1 cellular context compared by ENCODE assay signal in the genomic region with DNA sequence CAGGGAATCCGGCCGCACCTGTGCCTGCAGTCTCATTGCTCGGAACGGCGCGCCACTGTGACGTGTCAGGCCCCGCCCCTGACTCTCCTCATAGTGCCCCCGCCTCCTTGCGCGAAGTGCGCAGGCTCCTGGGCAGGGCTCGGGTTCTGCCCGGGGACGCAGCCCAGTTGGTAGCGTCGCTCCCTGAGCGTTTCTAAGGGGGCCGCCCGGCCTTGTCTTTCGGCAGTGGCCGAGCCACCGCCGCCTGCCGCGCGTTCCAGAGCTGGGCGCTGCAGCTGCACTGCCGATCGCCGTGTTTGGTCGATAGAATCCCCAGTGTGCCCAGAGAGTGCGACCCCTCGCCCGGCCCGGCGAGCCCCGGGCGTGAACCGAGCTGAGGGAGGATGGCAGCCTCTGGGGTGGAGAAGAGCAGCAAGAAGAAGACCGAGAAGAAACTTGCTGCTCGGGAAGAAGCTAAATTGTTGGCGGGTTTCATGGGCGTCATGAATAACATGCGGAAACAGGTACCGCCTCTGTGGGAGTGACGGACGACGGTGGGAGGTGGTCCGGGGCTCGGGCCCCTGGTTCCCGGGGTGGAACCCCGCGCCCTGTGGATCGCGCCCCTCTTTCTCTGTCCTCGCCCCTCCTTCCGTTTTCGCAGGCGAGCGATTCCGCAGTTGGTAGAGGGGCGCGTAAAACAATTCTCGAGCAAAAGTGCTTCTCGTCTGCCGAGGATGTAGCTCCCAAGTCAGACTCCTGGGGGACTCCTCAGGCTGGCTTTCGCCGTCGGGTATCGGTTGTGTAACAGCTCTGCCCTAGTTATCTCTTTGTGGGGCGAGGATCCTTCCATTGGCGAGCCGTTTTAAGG.
TF ChIP-seq lines count a peak whose summit lies in the region.

A gene with protein sequence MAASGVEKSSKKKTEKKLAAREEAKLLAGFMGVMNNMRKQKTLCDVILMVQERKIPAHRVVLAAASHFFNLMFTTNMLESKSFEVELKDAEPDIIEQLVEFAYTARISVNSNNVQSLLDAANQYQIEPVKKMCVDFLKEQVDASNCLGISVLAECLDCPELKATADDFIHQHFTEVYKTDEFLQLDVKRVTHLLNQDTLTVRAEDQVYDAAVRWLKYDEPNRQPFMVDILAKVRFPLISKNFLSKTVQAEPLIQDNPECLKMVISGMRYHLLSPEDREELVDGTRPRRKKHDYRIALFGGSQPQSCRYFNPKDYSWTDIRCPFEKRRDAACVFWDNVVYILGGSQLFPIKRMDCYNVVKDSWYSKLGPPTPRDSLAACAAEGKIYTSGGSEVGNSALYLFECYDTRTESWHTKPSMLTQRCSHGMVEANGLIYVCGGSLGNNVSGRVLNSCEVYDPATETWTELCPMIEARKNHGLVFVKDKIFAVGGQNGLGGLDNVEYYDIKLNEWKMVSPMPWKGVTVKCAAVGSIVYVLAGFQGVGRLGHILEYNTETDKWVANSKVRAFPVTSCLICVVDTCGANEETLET (plus strand): TSS at position 142 of the 847 bp plus-strand sequence. CDS start 242 bp downstream, at position 384.

TF ChIP-seq in HepG2, 621 proteins besides CTCF, POLR2A, EP300 and RAD21 (continued from another document and continues in another):
- TF ChIP-seq, protein P1, sequence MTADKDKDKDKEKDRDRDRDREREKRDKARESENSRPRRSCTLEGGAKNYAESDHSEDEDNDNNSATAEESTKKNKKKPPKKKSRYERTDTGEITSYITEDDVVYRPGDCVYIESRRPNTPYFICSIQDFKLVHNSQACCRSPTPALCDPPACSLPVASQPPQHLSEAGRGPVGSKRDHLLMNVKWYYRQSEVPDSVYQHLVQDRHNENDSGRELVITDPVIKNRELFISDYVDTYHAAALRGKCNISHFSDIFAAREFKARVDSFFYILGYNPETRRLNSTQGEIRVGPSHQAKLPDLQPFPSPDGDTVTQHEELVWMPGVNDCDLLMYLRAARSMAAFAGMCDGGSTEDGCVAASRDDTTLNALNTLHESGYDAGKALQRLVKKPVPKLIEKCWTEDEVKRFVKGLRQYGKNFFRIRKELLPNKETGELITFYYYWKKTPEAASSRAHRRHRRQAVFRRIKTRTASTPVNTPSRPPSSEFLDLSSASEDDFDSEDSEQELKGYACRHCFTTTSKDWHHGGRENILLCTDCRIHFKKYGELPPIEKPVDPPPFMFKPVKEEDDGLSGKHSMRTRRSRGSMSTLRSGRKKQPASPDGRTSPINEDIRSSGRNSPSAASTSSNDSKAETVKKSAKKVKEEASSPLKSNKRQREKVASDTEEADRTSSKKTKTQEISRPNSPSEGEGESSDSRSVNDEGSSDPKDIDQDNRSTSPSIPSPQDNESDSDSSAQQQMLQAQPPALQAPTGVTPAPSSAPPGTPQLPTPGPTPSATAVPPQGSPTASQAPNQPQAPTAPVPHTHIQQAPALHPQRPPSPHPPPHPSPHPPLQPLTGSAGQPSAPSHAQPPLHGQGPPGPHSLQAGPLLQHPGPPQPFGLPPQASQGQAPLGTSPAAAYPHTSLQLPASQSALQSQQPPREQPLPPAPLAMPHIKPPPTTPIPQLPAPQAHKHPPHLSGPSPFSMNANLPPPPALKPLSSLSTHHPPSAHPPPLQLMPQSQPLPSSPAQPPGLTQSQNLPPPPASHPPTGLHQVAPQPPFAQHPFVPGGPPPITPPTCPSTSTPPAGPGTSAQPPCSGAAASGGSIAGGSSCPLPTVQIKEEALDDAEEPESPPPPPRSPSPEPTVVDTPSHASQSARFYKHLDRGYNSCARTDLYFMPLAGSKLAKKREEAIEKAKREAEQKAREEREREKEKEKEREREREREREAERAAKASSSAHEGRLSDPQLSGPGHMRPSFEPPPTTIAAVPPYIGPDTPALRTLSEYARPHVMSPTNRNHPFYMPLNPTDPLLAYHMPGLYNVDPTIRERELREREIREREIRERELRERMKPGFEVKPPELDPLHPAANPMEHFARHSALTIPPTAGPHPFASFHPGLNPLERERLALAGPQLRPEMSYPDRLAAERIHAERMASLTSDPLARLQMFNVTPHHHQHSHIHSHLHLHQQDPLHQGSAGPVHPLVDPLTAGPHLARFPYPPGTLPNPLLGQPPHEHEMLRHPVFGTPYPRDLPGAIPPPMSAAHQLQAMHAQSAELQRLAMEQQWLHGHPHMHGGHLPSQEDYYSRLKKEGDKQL (CRISPR knock-in tag; IDR thresholded peaks at IDR 0.05; ENCODE audit: low read depth), result no peak
- no peak for TF ChIP-seq RBM22 (optimal IDR thresholded peaks at IDR 0.05; ENCODE audit: low read length)
- TF ChIP-seq ATAD3A (CRISPR knock-in tag; IDR thresholded peaks at IDR 0.05), result no peak
- no peak for TF ChIP-seq ZNF3 (CRISPR knock-in tag; IDR thresholded peaks at IDR 0.05)
- TF ChIP-seq ZNF501 (CRISPR knock-in tag; IDR thresholded peaks at IDR 0.05), result peak; percentile 84; the same call in 1 of the 2 replicates
- TF ChIP-seq ZNF83 (CRISPR knock-in tag; IDR thresholded peaks at IDR 0.05; ENCODE audit: borderline replicate concordance), result no peak
- TF ChIP-seq ZNF619 (CRISPR knock-in tag; IDR thresholded peaks at IDR 0.05), result peak; percentile 84; the same call in 1 of the 2 replicates
- TF ChIP-seq ZNF614 (CRISPR knock-in tag; IDR thresholded peaks at IDR 0.05; ENCODE audit: borderline replicate concordance), result no peak; the same call in 1 of the 2 replicates
- TF ChIP-seq GABPB1 (CRISPR knock-in tag; IDR thresholded peaks at IDR 0.05), result peak; percentile 78
- TF ChIP-seq, protein P2, sequence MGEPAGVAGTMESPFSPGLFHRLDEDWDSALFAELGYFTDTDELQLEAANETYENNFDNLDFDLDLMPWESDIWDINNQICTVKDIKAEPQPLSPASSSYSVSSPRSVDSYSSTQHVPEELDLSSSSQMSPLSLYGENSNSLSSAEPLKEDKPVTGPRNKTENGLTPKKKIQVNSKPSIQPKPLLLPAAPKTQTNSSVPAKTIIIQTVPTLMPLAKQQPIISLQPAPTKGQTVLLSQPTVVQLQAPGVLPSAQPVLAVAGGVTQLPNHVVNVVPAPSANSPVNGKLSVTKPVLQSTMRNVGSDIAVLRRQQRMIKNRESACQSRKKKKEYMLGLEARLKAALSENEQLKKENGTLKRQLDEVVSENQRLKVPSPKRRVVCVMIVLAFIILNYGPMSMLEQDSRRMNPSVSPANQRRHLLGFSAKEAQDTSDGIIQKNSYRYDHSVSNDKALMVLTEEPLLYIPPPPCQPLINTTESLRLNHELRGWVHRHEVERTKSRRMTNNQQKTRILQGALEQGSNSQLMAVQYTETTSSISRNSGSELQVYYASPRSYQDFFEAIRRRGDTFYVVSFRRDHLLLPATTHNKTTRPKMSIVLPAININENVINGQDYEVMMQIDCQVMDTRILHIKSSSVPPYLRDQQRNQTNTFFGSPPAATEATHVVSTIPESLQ (CRISPR knock-in tag; conservative IDR thresholded peaks at IDR 0.05), result no peak
- TF ChIP-seq BHLHE40 (IDR thresholded peaks at IDR 0.05; ENCODE audit: low read length), result 0 out of 2 replicates have a peak, but pooled peaks have one; percentile 9
- no peak for TF ChIP-seq ZC3H4 (CRISPR knock-in tag; IDR thresholded peaks at IDR 0.05; ENCODE audit: borderline replicate concordance)
- 0 out of 2 replicates have a peak, but pooled peaks have one; percentile 37 for TF ChIP-seq ZNF136 (CRISPR knock-in tag; IDR thresholded peaks at IDR 0.05; ENCODE audit: low read depth)
- TF ChIP-seq, protein P3, sequence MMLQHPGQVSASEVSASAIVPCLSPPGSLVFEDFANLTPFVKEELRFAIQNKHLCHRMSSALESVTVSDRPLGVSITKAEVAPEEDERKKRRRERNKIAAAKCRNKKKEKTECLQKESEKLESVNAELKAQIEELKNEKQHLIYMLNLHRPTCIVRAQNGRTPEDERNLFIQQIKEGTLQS (CRISPR knock-in tag; IDR thresholded peaks at IDR 0.05), result no peak
- TF ChIP-seq FOXP1 (IDR thresholded peaks at IDR 0.05), result no peak
- TF ChIP-seq FOXP1 (CRISPR knock-in tag; IDR thresholded peaks at IDR 0.05), result no peak
- TF ChIP-seq MXD4 (CRISPR knock-in tag; IDR thresholded peaks at IDR 0.05), result peak; percentile 76
- TF ChIP-seq ZNF484 (CRISPR knock-in tag; IDR thresholded peaks at IDR 0.05; ENCODE audit: borderline replicate concordance, low read depth), result no peak
- TF ChIP-seq GPN1 (CRISPR knock-in tag; IDR thresholded peaks at IDR 0.05; ENCODE audit: borderline replicate concordance), result no peak
- TF ChIP-seq, protein P4, sequence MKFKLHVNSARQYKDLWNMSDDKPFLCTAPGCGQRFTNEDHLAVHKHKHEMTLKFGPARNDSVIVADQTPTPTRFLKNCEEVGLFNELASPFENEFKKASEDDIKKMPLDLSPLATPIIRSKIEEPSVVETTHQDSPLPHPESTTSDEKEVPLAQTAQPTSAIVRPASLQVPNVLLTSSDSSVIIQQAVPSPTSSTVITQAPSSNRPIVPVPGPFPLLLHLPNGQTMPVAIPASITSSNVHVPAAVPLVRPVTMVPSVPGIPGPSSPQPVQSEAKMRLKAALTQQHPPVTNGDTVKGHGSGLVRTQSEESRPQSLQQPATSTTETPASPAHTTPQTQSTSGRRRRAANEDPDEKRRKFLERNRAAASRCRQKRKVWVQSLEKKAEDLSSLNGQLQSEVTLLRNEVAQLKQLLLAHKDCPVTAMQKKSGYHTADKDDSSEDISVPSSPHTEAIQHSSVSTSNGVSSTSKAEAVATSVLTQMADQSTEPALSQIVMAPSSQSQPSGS (CRISPR knock-in tag; IDR thresholded peaks at IDR 0.05), result peak; percentile 50; the same call in 1 of the 2 replicates
- TF ChIP-seq, protein P5, sequence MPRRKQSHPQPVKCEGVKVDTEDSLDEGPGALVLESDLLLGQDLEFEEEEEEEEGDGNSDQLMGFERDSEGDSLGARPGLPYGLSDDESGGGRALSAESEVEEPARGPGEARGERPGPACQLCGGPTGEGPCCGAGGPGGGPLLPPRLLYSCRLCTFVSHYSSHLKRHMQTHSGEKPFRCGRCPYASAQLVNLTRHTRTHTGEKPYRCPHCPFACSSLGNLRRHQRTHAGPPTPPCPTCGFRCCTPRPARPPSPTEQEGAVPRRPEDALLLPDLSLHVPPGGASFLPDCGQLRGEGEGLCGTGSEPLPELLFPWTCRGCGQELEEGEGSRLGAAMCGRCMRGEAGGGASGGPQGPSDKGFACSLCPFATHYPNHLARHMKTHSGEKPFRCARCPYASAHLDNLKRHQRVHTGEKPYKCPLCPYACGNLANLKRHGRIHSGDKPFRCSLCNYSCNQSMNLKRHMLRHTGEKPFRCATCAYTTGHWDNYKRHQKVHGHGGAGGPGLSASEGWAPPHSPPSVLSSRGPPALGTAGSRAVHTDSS (CRISPR knock-in tag; conservative IDR thresholded peaks at IDR 0.05), result no peak
- no peak for TF ChIP-seq ZNF644 (CRISPR knock-in tag; IDR thresholded peaks at IDR 0.05; ENCODE audit: low read depth)
- peak; percentile 90 for TF ChIP-seq ZMYM4 (CRISPR knock-in tag; IDR thresholded peaks at IDR 0.05)
- TF ChIP-seq RFX5 (IDR thresholded peaks at IDR 0.05; ENCODE audit: low read depth, low read length), result peak; percentile 28; the same call in 1 of the 2 replicates
- 0 out of 2 replicates have a peak, but pooled peaks have one; percentile 50 for TF ChIP-seq ZNF776 (CRISPR knock-in tag; IDR thresholded peaks at IDR 0.05)
- TF ChIP-seq ZNF20 (CRISPR knock-in tag; IDR thresholded peaks at IDR 0.05), result no peak
- TF ChIP-seq MTF1 (CRISPR knock-in tag; IDR thresholded peaks at IDR 0.05), result no peak
- peak; percentile 45; the same call in 1 of the 2 replicates for TF ChIP-seq MED13 (CRISPR knock-in tag; IDR thresholded peaks at IDR 0.05)
- TF ChIP-seq NR2F2 (IDR thresholded peaks at IDR 0.05; ENCODE audit: borderline replicate concordance, low read depth), result no peak
- TF ChIP-seq ZNF766 (CRISPR knock-in tag; IDR thresholded peaks at IDR 0.05; ENCODE audit: borderline replicate concordance), result peak; percentile 28; the same call in 1 of the 2 replicates
- TF ChIP-seq HHEX (CRISPR knock-in tag; IDR thresholded peaks at IDR 0.05), result no peak
- TF ChIP-seq AHR (CRISPR knock-in tag; IDR thresholded peaks at IDR 0.05), result no peak
- TF ChIP-seq CEBPG (CRISPR knock-in tag; IDR thresholded peaks at IDR 0.05), result 0 out of 2 replicates have a peak, but pooled peaks have one; percentile 22
- TF ChIP-seq, protein P6, sequence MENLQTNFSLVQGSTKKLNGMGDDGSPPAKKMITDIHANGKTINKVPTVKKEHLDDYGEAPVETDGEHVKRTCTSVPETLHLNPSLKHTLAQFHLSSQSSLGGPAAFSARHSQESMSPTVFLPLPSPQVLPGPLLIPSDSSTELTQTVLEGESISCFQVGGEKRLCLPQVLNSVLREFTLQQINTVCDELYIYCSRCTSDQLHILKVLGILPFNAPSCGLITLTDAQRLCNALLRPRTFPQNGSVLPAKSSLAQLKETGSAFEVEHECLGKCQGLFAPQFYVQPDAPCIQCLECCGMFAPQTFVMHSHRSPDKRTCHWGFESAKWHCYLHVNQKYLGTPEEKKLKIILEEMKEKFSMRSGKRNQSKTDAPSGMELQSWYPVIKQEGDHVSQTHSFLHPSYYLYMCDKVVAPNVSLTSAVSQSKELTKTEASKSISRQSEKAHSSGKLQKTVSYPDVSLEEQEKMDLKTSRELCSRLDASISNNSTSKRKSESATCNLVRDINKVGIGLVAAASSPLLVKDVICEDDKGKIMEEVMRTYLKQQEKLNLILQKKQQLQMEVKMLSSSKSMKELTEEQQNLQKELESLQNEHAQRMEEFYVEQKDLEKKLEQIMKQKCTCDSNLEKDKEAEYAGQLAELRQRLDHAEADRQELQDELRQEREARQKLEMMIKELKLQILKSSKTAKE (CRISPR knock-in tag; IDR thresholded peaks at IDR 0.05; ENCODE audit: borderline replicate concordance), result no peak
- TF ChIP-seq, protein P7, sequence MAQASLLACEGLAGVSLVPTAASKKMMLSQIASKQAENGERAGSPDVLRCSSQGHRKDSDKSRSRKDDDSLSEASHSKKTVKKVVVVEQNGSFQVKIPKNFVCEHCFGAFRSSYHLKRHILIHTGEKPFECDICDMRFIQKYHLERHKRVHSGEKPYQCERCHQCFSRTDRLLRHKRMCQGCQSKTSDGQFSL (CRISPR knock-in tag; IDR thresholded peaks at IDR 0.05), result peak; percentile 34; the same call in 1 of the 2 replicates
- TF ChIP-seq, protein P8, sequence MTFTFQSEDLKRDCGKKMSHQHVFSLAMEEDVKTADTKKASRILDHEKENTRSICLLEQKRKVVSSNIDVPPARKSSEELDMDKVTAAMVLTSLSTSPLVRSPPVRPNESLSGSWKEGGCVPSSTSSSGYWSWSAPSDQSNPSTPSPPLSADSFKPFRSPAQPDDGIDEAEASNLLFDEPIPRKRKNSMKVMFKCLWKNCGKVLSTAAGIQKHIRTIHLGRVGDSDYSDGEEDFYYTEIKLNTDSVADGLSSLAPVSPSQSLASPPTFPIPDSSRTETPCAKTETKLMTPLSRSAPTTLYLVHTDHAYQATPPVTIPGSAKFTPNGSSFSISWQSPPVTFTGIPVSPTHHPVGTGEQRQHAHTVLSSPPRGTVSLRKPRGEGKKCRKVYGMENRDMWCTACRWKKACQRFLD (CRISPR knock-in tag; IDR thresholded peaks at IDR 0.05; ENCODE audit: borderline replicate concordance), result peak; percentile 70; the same call in 1 of the 2 replicates
- TF ChIP-seq, protein P9, sequence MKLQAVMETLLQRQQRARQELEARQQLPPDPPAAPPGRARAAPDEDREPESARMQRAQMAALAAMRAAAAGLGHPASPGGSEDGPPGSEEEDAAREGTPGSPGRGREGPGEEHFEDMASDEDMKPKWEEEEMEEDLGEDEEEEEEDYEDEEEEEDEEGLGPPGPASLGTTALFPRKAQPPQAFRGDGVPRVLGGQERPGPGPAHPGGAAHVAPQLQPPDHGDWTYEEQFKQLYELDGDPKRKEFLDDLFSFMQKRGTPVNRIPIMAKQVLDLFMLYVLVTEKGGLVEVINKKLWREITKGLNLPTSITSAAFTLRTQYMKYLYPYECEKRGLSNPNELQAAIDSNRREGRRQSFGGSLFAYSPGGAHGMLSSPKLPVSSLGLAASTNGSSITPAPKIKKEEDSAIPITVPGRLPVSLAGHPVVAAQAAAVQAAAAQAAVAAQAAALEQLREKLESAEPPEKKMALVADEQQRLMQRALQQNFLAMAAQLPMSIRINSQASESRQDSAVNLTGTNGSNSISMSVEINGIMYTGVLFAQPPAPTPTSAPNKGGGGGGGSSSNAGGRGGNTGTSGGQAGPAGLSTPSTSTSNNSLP (IDR thresholded peaks at IDR 0.05; ENCODE audit: low read depth, low read length), result no peak
